ENCODE assay signal across 8 cellular contexts in the genomic region with DNA sequence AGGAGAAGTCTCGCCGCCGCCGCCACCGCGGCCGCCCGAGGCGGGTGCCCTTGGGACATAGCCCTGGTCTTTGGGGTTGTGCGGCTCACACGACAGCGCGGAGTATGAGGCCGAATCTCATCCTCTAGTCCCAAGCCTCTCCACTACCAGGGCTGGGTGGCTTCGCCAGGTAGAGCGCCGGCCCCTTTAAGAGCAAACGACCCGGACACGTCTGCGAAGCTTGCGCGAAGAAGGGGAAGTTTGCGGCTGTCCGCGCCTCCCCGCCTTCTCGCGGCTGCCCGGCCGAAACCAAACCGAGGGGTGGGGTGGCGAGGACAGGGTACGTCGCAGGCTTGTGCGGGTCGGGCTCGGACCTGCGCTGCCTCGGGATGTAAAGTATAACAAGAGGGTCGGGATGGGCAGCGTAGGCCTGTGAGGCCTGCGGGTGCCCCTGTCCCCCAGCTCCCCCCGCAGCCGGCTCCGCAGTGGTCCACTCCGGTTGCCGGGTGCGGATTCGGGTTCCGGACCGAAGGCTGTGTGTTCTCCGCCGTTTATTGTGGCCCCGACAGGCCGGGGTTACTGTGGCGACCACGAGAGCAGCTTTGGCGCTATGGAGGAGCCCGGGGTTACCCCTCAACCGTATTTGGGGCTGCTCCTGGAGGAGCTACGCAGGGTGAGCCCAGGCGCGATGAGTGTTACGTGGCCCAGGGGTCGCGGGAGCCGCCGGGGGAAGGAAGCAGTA. TPM values are rescaled to one million over a fixed set of nuclear protein-coding genes. Genes with fewer than 3 reads are reported as not detected.
A peak's percentile ranks its signal among the peaks of the same experiment; 100 is the strongest.
DNase-seq lines count a peak whose midpoint lies in the region; ATAC-seq and TF ChIP-seq lines count a peak whose summit lies in the region.

No MANE protein-coding gene starts in this region.

- peak overlapping the region; percentile 75 for H3K9ac ChIP-seq in Loucy (ENCODE audit: low read depth, low read length, poor library complexity, severe bottlenecking)

- H2AFZ ChIP-seq in Loucy (ENCODE audit: low read length): peak overlapping the region; percentile 99
- peak overlapping the region; percentile 99 for H2AFZ ChIP-seq in osteoblast (ENCODE audit: low read length)

- H3K9me3 ChIP-seq in Loucy (ENCODE audit: insufficient read depth, low read depth, low read length): peaks cover 6% of the 10 kb centered on the region; the same call in 1 of the 2 replicates
- H3K9me3 ChIP-seq in osteoblast (ENCODE audit: low read depth, low read length): no peaks in the 10 kb centered on the region
- H3K9me3 ChIP-seq in thoracic aorta: no peaks in the 10 kb centered on the region

- peak; percentile 91 for DNase-seq in GM03348 (ENCODE audit: low spot score)
- DNase-seq in H7: peak; percentile 82
- peak; percentile 87 for DNase-seq in SK-N-DZ (ENCODE audit: low spot score)
- peak; percentile 73 for DNase-seq in activated naive CD4-positive, alpha-beta T cell treated with anti-CD3 and anti-CD28 coated beads, Interleukin-2, amount 50 U/mL, for 16 hours
- DNase-seq in glomerular visceral epithelial cell (ENCODE audit: extremely low spot score): peak; percentile 85
- peak; percentile 86 for DNase-seq in osteoblast (ENCODE audit: insufficient read length, low spot score, missing footprints)
- DNase-seq in thoracic aorta (ENCODE audit: low spot score): peak; percentile 31

- H3K4me1 ChIP-seq in Loucy (ENCODE audit: insufficient read depth, low read length, poor library complexity, severe bottlenecking) (peaks cover 29% of the 10 kb centered on the region), osteoblast (ENCODE audit: insufficient read depth, low read length) (peaks cover 24% of the 10 kb centered on the region), thoracic aorta (ENCODE audit: control insufficient read depth in 1 of 2, low read depth in 2 of 2) (peaks cover 16 to 39% of the 10 kb centered on the region in 2 donors)

- H3K27me3 ChIP-seq in H7 (ENCODE audit: control insufficient read depth, insufficient read depth, low read length): no peaks in the 10 kb centered on the region; the same call in 1 of the 2 replicates
- no peaks in the 10 kb centered on the region for H3K27me3 ChIP-seq in Loucy (ENCODE audit: insufficient read depth, low read length, poor library complexity, severe bottlenecking)
- H3K27me3 ChIP-seq in osteoblast (ENCODE audit: insufficient read depth, low read length): no peaks in the 10 kb centered on the region
- H3K27me3 ChIP-seq in thoracic aorta (replicated peaks; ENCODE audit: insufficient read depth): no peaks in the 10 kb centered on the region

- peak; percentile 70 for ATAC-seq in thoracic aorta (ENCODE audit: insufficient number of reproducible peaks, low FRiP score, low read depth)

- no peaks in the 10 kb centered on the region for H3F3A ChIP-seq in Loucy (ENCODE audit: low read depth)

- H3K4me3 ChIP-seq in H7 (ENCODE audit: insufficient read depth, low read depth, low read length): peak overlapping the region; percentile 80
- H3K4me3 ChIP-seq in Loucy (ENCODE audit: low read length, poor library complexity, severe bottlenecking): peak overlapping the region; percentile 80
- peak overlapping the region; percentile 96 for H3K4me3 ChIP-seq in osteoblast (ENCODE audit: insufficient read depth, low read length)
- H3K4me3 ChIP-seq in thoracic aorta: peak overlapping the region; percentile 89

- TF ChIP-seq CTCF in Loucy (conservative IDR thresholded peaks at IDR 0.05; ENCODE audit: low read length) (no peak), osteoblast (IDR thresholded peaks at IDR 0.05; ENCODE audit: extremely low read depth, low read depth, low read length) (no peak), thoracic aorta (IDR thresholded peaks at IDR 0.05) (no peak)

- H3K27ac ChIP-seq in osteoblast (ENCODE audit: low read depth, low read length): peak overlapping the region; percentile 97
- H3K27ac ChIP-seq in thoracic aorta: peak overlapping the region; percentile 96 to 98

- H3K4me2 ChIP-seq in Loucy (ENCODE audit: low read depth, low read length, poor library complexity, severe bottlenecking) (peak overlapping the region; percentile 92), osteoblast (ENCODE audit: insufficient read depth, low read length) (peak overlapping the region; percentile 99)

- H3K9me2 ChIP-seq in Loucy (replicated peaks; ENCODE audit: low read depth, low read length): no peaks in the 10 kb centered on the region

- H3K36me3 ChIP-seq in H7 (replicated peaks; ENCODE audit: control insufficient read depth, insufficient read depth, low read length) (no peaks in the 10 kb centered on the region), Loucy (ENCODE audit: insufficient read depth, low read length) (no peaks in the 10 kb centered on the region), osteoblast (ENCODE audit: insufficient read depth, low read length) (no peaks in the 10 kb centered on the region), thoracic aorta (no peaks in the 10 kb centered on the region)

- H4K20me1 ChIP-seq in Loucy (ENCODE audit: insufficient read depth, low read length, poor library complexity, severe bottlenecking): peaks cover 12% of the 10 kb centered on the region
- peaks cover 19% of the 10 kb centered on the region for H4K20me1 ChIP-seq in osteoblast (ENCODE audit: insufficient read depth, low read length)

- peaks cover 42% of the 10 kb centered on the region for H3K79me2 ChIP-seq in Loucy (ENCODE audit: insufficient read depth, low read length)
- peaks cover 53% of the 10 kb centered on the region for H3K79me2 ChIP-seq in osteoblast (ENCODE audit: insufficient read depth, low read length)

RNA-seq across cellular contexts. Expression of a gene that starts 33.3 kb away (rescaled TPM):
- total RNA-seq in H7 (2014; rRNA removed; shearing (Covaris generic)): 11.0 and 13.4 TPM in 2 replicates
- 10.0 and 10.3 TPM in 2 replicates for polyA plus RNA-seq in SK-N-DZ (2014; cell fraction: cytosol; rRNA removed)
- polyA plus RNA-seq in SK-N-DZ (2014; cell fraction: nucleus; rRNA removed): 6.5 and 8.6 TPM in 2 replicates
- total RNA-seq in osteoblast (25.0 and 25.3 TPM in 2 replicates), thoracic aorta (10 to 100 TPM; 19.0 to 28.2 TPM)

Comparison
In these comparisons a context has a peak if more than half of its experiments do, and no peak if none do; other contexts are left out.
1. Peak in every context shown above with its lines: DNase-seq, ATAC-seq, H3K4me3 ChIP-seq and H3K27ac ChIP-seq.
2. DNase-seq: peak in every context shown above with its lines; median percentile 91 in GM03348; 87 in SK-N-DZ; 86 in osteoblast; 85 in glomerular visceral epithelial cell; 82 in H7; 73 in activated naive CD4-positive, alpha-beta T cell treated with anti-CD3 and anti-CD28 coated beads, Interleukin-2, amount 50 U/mL, for 16 hours; 31 in thoracic aorta.